Comparison of ENCODE assay signal across 1 cellular context in the genomic region with DNA sequence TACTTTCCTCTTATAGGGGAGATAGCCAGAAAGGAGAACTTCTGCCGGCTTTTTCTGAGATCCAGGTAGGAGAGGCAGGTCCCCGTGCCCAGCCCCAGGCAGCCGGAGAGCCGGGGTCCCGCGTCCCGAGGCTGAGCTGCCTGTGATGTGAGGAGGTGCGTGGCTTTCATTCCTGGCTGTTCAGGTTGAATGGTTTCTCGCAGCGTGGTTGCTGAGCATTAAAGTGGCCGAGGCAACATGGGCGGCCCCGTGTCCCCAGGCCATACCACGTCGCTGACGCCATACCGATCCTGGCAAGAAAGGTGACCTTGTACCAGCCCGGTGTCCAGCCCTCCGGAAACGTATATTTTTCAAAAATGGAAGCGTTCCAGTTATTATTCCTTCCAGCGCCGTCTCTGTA.
TF ChIP-seq lines count a peak whose summit lies in the region.

No MANE protein-coding gene starts in this region.

TF ChIP-seq in SK-N-SH treated with all-trans-retinoic acid at 6 μM for 48 hours, 23 proteins besides CTCF, POLR2A, EP300 and RAD21 (continued from another document):
- TF ChIP-seq, protein P1, sequence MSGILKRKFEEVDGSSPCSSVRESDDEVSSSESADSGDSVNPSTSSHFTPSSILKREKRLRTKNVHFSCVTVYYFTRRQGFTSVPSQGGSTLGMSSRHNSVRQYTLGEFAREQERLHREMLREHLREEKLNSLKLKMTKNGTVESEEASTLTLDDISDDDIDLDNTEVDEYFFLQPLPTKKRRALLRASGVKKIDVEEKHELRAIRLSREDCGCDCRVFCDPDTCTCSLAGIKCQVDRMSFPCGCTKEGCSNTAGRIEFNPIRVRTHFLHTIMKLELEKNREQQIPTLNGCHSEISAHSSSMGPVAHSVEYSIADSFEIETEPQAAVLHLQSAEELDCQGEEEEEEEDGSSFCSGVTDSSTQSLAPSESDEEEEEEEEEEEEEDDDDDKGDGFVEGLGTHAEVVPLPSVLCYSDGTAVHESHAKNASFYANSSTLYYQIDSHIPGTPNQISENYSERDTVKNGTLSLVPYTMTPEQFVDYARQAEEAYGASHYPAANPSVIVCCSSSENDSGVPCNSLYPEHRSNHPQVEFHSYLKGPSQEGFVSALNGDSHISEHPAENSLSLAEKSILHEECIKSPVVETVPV (CRISPR knock-in tag; IDR thresholded peaks at IDR 0.05) = no peak
